Comparison of ENCODE assay signal across 1 cellular context in the genomic region with DNA sequence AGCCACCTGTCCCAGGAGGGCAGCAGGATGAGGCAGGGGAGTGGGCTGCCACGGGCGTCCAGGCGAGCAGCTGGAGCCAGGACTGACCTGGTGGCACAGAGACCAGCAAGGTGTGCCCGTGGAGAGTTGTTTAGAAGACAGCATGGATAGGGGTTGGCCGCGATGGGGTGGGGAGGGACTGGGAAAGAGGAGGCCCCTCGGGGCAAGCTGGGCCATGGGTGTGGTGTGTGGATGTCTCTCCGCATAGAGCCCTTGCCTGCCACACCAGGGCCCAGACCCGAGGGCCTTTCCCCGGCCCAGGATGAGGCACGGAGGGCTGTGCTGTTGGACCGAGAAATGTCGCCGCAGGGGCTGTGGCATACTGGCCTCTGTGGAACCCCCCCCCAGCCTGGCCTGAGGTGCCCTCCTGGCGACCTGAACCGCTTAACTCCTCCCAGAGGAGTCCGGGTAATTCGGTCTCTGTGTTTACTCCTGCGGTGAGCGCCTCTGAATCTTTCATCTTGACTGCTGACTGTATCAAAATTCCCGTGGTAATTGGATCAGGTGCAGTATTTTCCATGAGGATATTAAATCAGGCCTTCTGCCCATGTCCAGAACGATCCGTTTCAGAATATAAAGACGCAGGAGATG.
TF ChIP-seq lines count a peak whose summit lies in the region.

No MANE protein-coding gene starts in this region.

TF ChIP-seq in GM23338, 12 proteins besides CTCF, POLR2A, EP300 and RAD21 (continued from another document):
- TF ChIP-seq, protein P1, sequence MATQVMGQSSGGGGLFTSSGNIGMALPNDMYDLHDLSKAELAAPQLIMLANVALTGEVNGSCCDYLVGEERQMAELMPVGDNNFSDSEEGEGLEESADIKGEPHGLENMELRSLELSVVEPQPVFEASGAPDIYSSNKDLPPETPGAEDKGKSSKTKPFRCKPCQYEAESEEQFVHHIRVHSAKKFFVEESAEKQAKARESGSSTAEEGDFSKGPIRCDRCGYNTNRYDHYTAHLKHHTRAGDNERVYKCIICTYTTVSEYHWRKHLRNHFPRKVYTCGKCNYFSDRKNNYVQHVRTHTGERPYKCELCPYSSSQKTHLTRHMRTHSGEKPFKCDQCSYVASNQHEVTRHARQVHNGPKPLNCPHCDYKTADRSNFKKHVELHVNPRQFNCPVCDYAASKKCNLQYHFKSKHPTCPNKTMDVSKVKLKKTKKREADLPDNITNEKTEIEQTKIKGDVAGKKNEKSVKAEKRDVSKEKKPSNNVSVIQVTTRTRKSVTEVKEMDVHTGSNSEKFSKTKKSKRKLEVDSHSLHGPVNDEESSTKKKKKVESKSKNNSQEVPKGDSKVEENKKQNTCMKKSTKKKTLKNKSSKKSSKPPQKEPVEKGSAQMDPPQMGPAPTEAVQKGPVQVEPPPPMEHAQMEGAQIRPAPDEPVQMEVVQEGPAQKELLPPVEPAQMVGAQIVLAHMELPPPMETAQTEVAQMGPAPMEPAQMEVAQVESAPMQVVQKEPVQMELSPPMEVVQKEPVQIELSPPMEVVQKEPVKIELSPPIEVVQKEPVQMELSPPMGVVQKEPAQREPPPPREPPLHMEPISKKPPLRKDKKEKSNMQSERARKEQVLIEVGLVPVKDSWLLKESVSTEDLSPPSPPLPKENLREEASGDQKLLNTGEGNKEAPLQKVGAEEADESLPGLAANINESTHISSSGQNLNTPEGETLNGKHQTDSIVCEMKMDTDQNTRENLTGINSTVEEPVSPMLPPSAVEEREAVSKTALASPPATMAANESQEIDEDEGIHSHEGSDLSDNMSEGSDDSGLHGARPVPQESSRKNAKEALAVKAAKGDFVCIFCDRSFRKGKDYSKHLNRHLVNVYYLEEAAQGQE (IDR thresholded peaks at IDR 0.05; ENCODE audit: unreplicated experiment): no peak
- TF ChIP-seq, protein P2, sequence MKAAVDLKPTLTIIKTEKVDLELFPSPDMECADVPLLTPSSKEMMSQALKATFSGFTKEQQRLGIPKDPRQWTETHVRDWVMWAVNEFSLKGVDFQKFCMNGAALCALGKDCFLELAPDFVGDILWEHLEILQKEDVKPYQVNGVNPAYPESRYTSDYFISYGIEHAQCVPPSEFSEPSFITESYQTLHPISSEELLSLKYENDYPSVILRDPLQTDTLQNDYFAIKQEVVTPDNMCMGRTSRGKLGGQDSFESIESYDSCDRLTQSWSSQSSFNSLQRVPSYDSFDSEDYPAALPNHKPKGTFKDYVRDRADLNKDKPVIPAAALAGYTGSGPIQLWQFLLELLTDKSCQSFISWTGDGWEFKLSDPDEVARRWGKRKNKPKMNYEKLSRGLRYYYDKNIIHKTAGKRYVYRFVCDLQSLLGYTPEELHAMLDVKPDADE (IDR thresholded peaks at IDR 0.05): no peak
- TF ChIP-seq ZNF331 (CRISPR knock-in tag; IDR thresholded peaks at IDR 0.05; ENCODE audit: low read depth) (no peak), JUNB (IDR thresholded peaks at IDR 0.05; ENCODE audit: unreplicated experiment) (no peak)
